ENCODE assay signal across 32 cellular contexts in genomic region chr5:174195517-174195916, GRCh38.
DNase-seq lines count a peak whose midpoint lies in the region; TF ChIP-seq lines count a peak whose summit lies in the region.
"Had no signal": no experiment of that assay in that cellular context is flagged by ENCODE, and none has a peak within 500 bp of the region (broad histone marks: within the 10 kb centered on the region; RNA-seq: fewer than 3 reads in every experiment).

No MANE protein-coding gene starts in this region.

- H3K36me3 ChIP-seq in breast epithelium, result no peaks in the 10 kb centered on the region
- H3K36me3 ChIP-seq: HAP-1, heart left ventricle, pancreas, Peyer's patch, suprapubic skin had no signal

- DNase-seq in NCI-H1105 treated with DMSO at 0.1 percent for 48 hours (lab: John Stamatoyannopoulos, UW), result peak; percentile 1
- DNase-seq in NCI-H1105 (lab: John Stamatoyannopoulos, UW), result no peak
- DNase-seq in H4 (ENCODE audit: low spot score), result peak; percentile 21
- peak; percentile 69 for DNase-seq in SK-N-DZ (ENCODE audit: low spot score)
- DNase-seq in left kidney (ENCODE audit: low read depth, low spot score), result peak; percentile 87
- DNase-seq in breast epithelium (ENCODE audit: low spot score in 2 of 2), result no peak
- DNase-seq in HuH-7.5 (ENCODE audit: low spot score), result no peak
- DNase-seq in posterior cingulate gyrus, result no peak
- DNase-seq: activated CD4-positive, alpha-beta T cell treated with anti-CD3 and anti-CD28 coated beads for 48 hours; activated CD8-positive, alpha-beta memory T cell treated with anti-CD3 and anti-CD28 coated beads for 24 hours; activated naive CD4-positive, alpha-beta T cell treated with anti-CD3 and anti-CD28 coated beads, Interleukin-2, amount 50 U/mL, for 16 hours; activated T-cell treated with anti-CD3 and anti-CD28 coated beads for 4 hours; CD4-positive, CD25-positive, alpha-beta regulatory T cell; dorsolateral prefrontal cortex; EL; foreskin melanocyte; heart left ventricle; immature natural killer cell; Karpas-422; left cardiac atrium; NCI-H1436 treated with DMSO at 0.1 percent for 48 hours; pancreas; Peyer's patch; SHP77; small intestine; stimulated activated naive B cell treated with anti-CD40 and anti-IgM and Interleukin-4, amounts not matched to agents 10 μg/mL and 1 μg/mL and 100 μg/mL, for 72 hours; SW 1271; T1000 had no signal

- no peaks in the 10 kb centered on the region for H3K4me1 ChIP-seq in breast epithelium
- H3K4me1 ChIP-seq: HAP-1, heart left ventricle, pancreas, Peyer's patch, suprapubic skin had no signal

- H3K27me3 ChIP-seq in breast epithelium, result no peaks in the 10 kb centered on the region
- H3K27me3 ChIP-seq: dorsolateral prefrontal cortex, pancreas, Peyer's patch had no signal

- no peaks in the 10 kb centered on the region for H3K9me3 ChIP-seq in breast epithelium
- H3K9me3 ChIP-seq: HAP-1, pancreas, Peyer's patch, suprapubic skin had no signal

- intact Hi-C loops in breast epithelium (cut with DNase I; ENCODE audit: low total_unique reads), result no loop called here
- intact Hi-C loops in posterior cingulate gyrus (cut with DNase I), result no loop called here

- TF ChIP-seq CTCF in breast epithelium (IDR thresholded peaks at IDR 0.05), result no peak

- TF ChIP-seq POLR2A in breast epithelium (IDR thresholded peaks at IDR 0.05), result no peak

- H3K4me3 ChIP-seq in breast epithelium, result no peak overlapping the region
- H3K4me3 ChIP-seq: dorsolateral prefrontal cortex, HAP-1, heart left ventricle, pancreas, Peyer's patch, suprapubic skin had no signal

- no peak overlapping the region for H3K27ac ChIP-seq in breast epithelium
- H3K27ac ChIP-seq: 22Rv1, dorsolateral prefrontal cortex, heart left ventricle, pancreas, Peyer's patch, suprapubic skin, VCaP had no signal

Comparison
In these comparisons a context has a peak if more than half of its experiments do, and no peak if none do; other contexts are left out.
1. DNase-seq: peak in NCI-H1105 treated with DMSO at 0.1 percent for 48 hours (single experiment), H4 (single experiment), SK-N-DZ (single experiment) and left kidney (single experiment); none in NCI-H1105 (single experiment), breast epithelium (0 of 2), HuH-7.5 (single experiment) and posterior cingulate gyrus (0 of 10).